Comparison of ENCODE assay signal across 1 cellular context in the genomic region with DNA sequence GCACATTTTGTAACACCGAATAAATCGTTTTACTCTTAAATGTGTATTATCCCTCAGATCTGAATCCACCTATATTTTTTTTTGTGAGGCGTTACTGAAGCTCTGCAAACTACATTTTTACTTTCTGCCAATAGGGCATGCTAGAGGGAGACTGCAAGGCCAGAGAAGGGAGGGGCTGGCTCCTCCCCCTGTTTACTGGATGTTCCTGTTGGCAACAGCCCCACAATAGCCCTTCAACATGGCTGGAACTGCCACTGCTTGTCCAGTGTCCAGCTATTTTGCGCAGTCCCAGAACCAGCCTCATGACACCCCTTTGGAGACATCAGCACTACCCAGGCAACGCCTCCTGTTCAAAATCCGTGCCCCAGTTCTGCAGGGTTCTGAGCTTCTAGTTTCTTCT.
TF ChIP-seq lines count a peak whose summit lies in the region.

No MANE protein-coding gene starts in this region.

TF ChIP-seq in SK-N-SH, 30 proteins besides CTCF, POLR2A, EP300 and RAD21 (continued from another document):
- no peak for TF ChIP-seq POLR2AphosphoS5 (IDR thresholded peaks at IDR 0.05; ENCODE audit: low read depth, low read length)
- no peak for TF ChIP-seq TAF1 (IDR thresholded peaks at IDR 0.05; ENCODE audit: borderline replicate concordance, low read depth, low read length)
- no peak for TF ChIP-seq RCOR1 (IDR thresholded peaks at IDR 0.05; ENCODE audit: low read length)
